Comparison of ENCODE assay signal across 26 cellular contexts in the genomic region with DNA sequence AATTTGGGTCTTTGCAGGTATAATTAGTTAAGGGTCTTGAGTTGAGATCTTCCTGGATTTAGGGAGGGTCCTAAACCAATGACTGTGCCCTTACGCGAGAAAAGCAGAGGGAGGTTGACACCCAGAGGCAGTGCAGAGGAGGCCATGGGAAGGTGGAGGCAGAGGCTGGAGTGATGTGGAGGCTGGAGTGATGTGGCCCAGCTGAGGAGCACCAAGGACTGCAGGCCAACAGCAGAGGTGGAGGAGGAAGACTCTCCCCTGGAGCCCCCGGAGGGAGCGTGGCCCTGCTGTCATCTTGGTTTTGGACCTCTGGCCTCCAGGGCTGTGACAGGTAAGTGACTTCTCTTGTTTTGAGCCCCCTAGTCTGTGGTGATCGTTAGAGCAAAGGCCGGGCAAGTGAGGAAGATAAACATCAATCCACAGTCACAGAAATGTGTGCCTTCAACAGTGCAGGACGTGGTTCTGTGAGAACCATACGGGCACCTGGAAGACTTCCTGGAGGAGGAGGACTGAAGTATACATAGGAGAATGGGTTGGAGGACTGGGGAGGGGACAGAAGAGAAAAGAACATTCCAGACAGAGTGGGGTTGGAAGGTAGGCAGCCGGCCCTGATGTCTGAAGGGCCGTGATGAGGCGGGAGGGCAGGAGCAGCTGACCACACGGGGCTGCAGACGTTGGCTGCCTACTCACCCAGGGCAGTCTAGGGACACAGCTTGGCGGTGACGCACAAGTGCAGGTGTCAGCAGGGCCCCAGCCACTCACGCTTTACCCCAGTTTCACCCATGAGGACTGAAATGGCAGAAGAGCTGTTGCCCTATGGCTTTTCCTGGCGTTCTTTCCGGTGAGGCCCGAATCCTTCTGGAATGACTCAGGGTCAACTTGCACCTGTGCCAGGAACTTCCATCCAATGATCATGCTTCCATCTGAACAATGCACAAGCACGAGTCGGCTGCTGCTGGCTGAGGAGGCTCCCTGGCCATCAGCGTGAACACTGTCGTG.
DNase-seq lines count a peak whose midpoint lies in the region; ATAC-seq and TF ChIP-seq lines count a peak whose summit lies in the region.
"Had no signal": no experiment of that assay in that cellular context is flagged by ENCODE, and none has a peak within 500 bp of the region (broad histone marks: within the 10 kb centered on the region; RNA-seq: fewer than 3 reads in every experiment).

No MANE protein-coding gene starts in this region.

- peaks cover 9% of the 10 kb centered on the region for H3K4me1 ChIP-seq in GM23338 (ENCODE audit: insufficient read depth)
- H3K4me1 ChIP-seq: esophagus muscularis mucosa had no signal

- TF ChIP-seq CTCF in GM23338 (conservative IDR thresholded peaks at IDR 0.05; ENCODE audit: low read depth in 2 of 2): no peak

- no peaks in the 10 kb centered on the region for H3K9me2 ChIP-seq in GM23338 (ENCODE audit: insufficient read depth)

- H3K9me3 Mint-ChIP-seq in GM23338: no peaks in the 10 kb centered on the region; the same call in 1 of the 3 replicates
- H3K9me3 Mint-ChIP-seq: T-helper 2 cell treated with Interferon-gamma antibody and Interleukin-4, amounts not matched to agents 5 μg/mL and 100 μg/mL, for 36 hours had no signal

- ATAC-seq in GM23338: no peak
- ATAC-seq: left cardiac atrium, right cardiac atrium had no signal

- DNase-seq in 8988T: peak; percentile 54
- DNase-seq in MG63: peak; percentile 57
- peak; percentile 36 for DNase-seq in astrocyte of the hippocampus (ENCODE audit: low read depth, low spot score)
- DNase-seq in kidney tubule cell (ENCODE audit: low spot score): peak; percentile 55
- no peak for DNase-seq in KBM-7
- DNase-seq in NCI-H2227 (lab: John Stamatoyannopoulos, UW; ENCODE audit: unreplicated experiment): no peak
- DNase-seq in NAMALWA (ENCODE audit: low spot score): no peak
- DNase-seq in GM23338 (ENCODE audit: low spot score): no peak
- DNase-seq: activated CD4-positive, alpha-beta T cell treated with anti-CD3 and anti-CD28 coated beads, Interleukin-2, amount 50 U/mL, for 48 hours; activated CD4-positive, CD25-positive, alpha-beta regulatory T cell; activated effector memory CD4-positive, alpha-beta T cell treated with anti-CD3 and anti-CD28 coated beads, Interleukin-2, amount 50 U/mL, for 16 hours; activated T-cell treated with anti-CD3 and anti-CD28 coated beads for 4 hours; brain microvascular endothelial cell; GOT3; left cardiac atrium; mesenchymal stem cell; naive B cell; NCI-H1048; NCI-H1930; NCI-H2227 treated with DMSO at 0.1 percent for 48 hours; right cardiac atrium; stimulated activated CD4-positive, alpha-beta T cell treated with anti-CD3 and anti-CD28 coated beads, Interleukin-15, amount 100 ng/mL, for 24 hours; upper lobe of left lung had no signal

- no peak overlapping the region for H3K4me3 Mint-ChIP-seq in GM23338
- H3K4me3 Mint-ChIP-seq: naive B cell; T-helper 2 cell treated with Interferon-gamma antibody and Interleukin-4, amounts not matched to agents 5 μg/mL and 100 μg/mL, for 36 hours had no signal

- H3K27me3 Mint-ChIP-seq in GM23338 (ENCODE audit: insufficient read depth, low read depth, poor library complexity): peaks cover 34% of the 10 kb centered on the region

- no peak overlapping the region for H3K4me3 ChIP-seq in MG63
- H3K4me3 ChIP-seq in GM23338: no peak overlapping the region
- H3K4me3 ChIP-seq: esophagus muscularis mucosa, upper lobe of left lung had no signal

- H3K4me2 ChIP-seq in GM23338: no peak overlapping the region

- H2AFZ ChIP-seq in GM23338: no peak overlapping the region

- peaks cover 34% of the 10 kb centered on the region for H3K4me1 Mint-ChIP-seq in GM23338
- H3K4me1 Mint-ChIP-seq: CD14-positive monocyte, naive B cell had no signal

- H3K36me3 ChIP-seq in MG63 (no peaks in the 10 kb centered on the region), GM23338 (ENCODE audit: insufficient read depth) (no peaks in the 10 kb centered on the region)
- H3K36me3 ChIP-seq: brain microvascular endothelial cell, esophagus muscularis mucosa, upper lobe of left lung had no signal

- 0 out of 2 replicates have a peak, but pooled peaks cover 3% of the 10 kb centered on the region for H3F3A ChIP-seq in GM23338 (replicated peaks; ENCODE audit: low read depth)

- no peaks in the 10 kb centered on the region for H4K20me1 ChIP-seq in GM23338 (replicated peaks; ENCODE audit: insufficient read depth)

- peaks cover 12% of the 10 kb centered on the region for H3K36me3 Mint-ChIP-seq in GM23338 (ENCODE audit: low read depth)
- H3K36me3 Mint-ChIP-seq: CD14-positive monocyte, naive B cell had no signal

- H3K9me3 ChIP-seq in MG63: no peaks in the 10 kb centered on the region
- H3K9me3 ChIP-seq: esophagus muscularis mucosa, upper lobe of left lung had no signal

- no peak overlapping the region for H3K27ac Mint-ChIP-seq in GM23338
- H3K27ac Mint-ChIP-seq: CD14-positive monocyte; naive B cell; T-helper 2 cell treated with Interferon-gamma antibody and Interleukin-4, amounts not matched to agents 5 μg/mL and 100 μg/mL, for 36 hours had no signal

- no peak overlapping the region for H3K27ac ChIP-seq in GM23338 (ENCODE audit: low read depth)
- H3K27ac ChIP-seq: brain microvascular endothelial cell, esophagus muscularis mucosa, upper lobe of left lung had no signal

- H3K27me3 ChIP-seq in MG63 (no peaks in the 10 kb centered on the region), GM23338 (ENCODE audit: insufficient read depth) (no peaks in the 10 kb centered on the region)
- H3K27me3 ChIP-seq: brain microvascular endothelial cell, upper lobe of left lung had no signal

- in situ Hi-C loops in KBM-7 (cut with MboI; ENCODE audit: low pct_unique_long_range_greater_than_20kb, low sequenced_read_pairs): no loop called here

- H3K79me2 ChIP-seq in GM23338 (replicated peaks; ENCODE audit: insufficient read depth): no peaks in the 10 kb centered on the region

TF ChIP-seq in GM23338, 12 proteins besides CTCF, POLR2A, EP300 and RAD21 (continues in another document):
- TF ChIP-seq ZNF114 (CRISPR knock-in tag; IDR thresholded peaks at IDR 0.05) (no peak), CREB1 (CRISPR knock-in tag; IDR thresholded peaks at IDR 0.05; ENCODE audit: low read depth) (no peak), JUNB (IDR thresholded peaks at IDR 0.05; ENCODE audit: unreplicated experiment) (no peak), EZH2 (IDR thresholded peaks at IDR 0.05; ENCODE audit: low read depth, unreplicated experiment) (no peak), POLR2AphosphoS5 (IDR thresholded peaks at IDR 0.05; ENCODE audit: low read depth) (no peak), EZH2phosphoT487 (IDR thresholded peaks at IDR 0.05; ENCODE audit: unreplicated experiment) (no peak), ZNF331 (CRISPR knock-in tag; IDR thresholded peaks at IDR 0.05; ENCODE audit: low read depth) (no peak)
- TF ChIP-seq, protein P1, sequence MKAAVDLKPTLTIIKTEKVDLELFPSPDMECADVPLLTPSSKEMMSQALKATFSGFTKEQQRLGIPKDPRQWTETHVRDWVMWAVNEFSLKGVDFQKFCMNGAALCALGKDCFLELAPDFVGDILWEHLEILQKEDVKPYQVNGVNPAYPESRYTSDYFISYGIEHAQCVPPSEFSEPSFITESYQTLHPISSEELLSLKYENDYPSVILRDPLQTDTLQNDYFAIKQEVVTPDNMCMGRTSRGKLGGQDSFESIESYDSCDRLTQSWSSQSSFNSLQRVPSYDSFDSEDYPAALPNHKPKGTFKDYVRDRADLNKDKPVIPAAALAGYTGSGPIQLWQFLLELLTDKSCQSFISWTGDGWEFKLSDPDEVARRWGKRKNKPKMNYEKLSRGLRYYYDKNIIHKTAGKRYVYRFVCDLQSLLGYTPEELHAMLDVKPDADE (IDR thresholded peaks at IDR 0.05): no peak

Comparison
In these comparisons a context has a peak if more than half of its experiments do, and no peak if none do; other contexts are left out.
1. DNase-seq: peak in 8988T (single experiment), MG63 (single experiment), astrocyte of the hippocampus (single experiment) and kidney tubule cell (single experiment); none in KBM-7 (single experiment), NCI-H2227 (single experiment), NAMALWA (single experiment) and GM23338 (single experiment).